In genomic region chr2:74333175-74333574, GRCh38 we compare ENCODE assay signal across 1 cellular context.
TF ChIP-seq lines count a peak whose summit lies in the region.

No MANE protein-coding gene starts in this region.

TF ChIP-seq in H1, 55 proteins besides CTCF, POLR2A, EP300 and RAD21:
- TF ChIP-seq TBP (IDR thresholded peaks at IDR 0.05; ENCODE audit: low read depth, low read length) (no peak), TCF12 (IDR thresholded peaks at IDR 0.05; ENCODE audit: low read depth, low read length) (no peak), RNF2 (IDR thresholded peaks at IDR 0.05; ENCODE audit: borderline replicate concordance, low read depth, low read length, missing control alignments, poor library complexity, severe bottlenecking) (no peak), SAP30 (IDR thresholded peaks at IDR 0.05; ENCODE audit: insufficient read depth, insufficient replicate concordance, low read length) (no peak), CHD7 (IDR thresholded peaks at IDR 0.05; ENCODE audit: insufficient replicate concordance, low read length) (no peak), MAFK (IDR thresholded peaks at IDR 0.05; ENCODE audit: low read depth, low read length) (no peak)
